In genomic region chr1:203615182-203615581, GRCh38 we compare ENCODE assay signal across 19 cellular contexts. TPM values are rescaled to one million over a fixed set of nuclear protein-coding genes. Genes with fewer than 3 reads are reported as not detected.
DNase-seq lines count a peak whose midpoint lies in the region; ATAC-seq, FAIRE-seq and TF ChIP-seq lines count a peak whose summit lies in the region.
"Had no signal": no experiment of that assay in that cellular context is flagged by ENCODE, and none has a peak within 500 bp of the region (broad histone marks: within the 10 kb centered on the region; RNA-seq: fewer than 3 reads in every experiment).

No MANE protein-coding gene starts in this region.

- DNase-seq in Right ventricle myocardium superior (no peak), left cardiac atrium (no peak), D721Med (ENCODE audit: insufficient read length, low spot score) (no peak), Karpas-422 (peak; percentile 14), esophagus muscularis mucosa (ENCODE audit: extremely low spot score) (no peak), AG20443 (ENCODE audit: low spot score) (no peak)
- no peak for DNase-seq in activated naive CD4-positive, alpha-beta T cell treated with anti-CD3 and anti-CD28 coated beads, Interleukin-2, amount 50 U/mL, for 72 hours (ENCODE audit: low spot score in 2 of 2)
- DNase-seq: ACHN; C1 segment of cervical spinal cord; Calu3; CD4-positive, alpha-beta T cell; DMS79; EL; H9 had no signal

- H3K9me3 ChIP-seq in Karpas-422 (ENCODE audit: low read length) (no peaks in the 10 kb centered on the region), gastroesophageal sphincter (no peaks in the 10 kb centered on the region), esophagus muscularis mucosa (no peaks in the 10 kb centered on the region)

- 36 to 45% methylated on average over 2 of the region's 2 CpGs for WGBS in gastroesophageal sphincter (ENCODE audit: low coverage in 1 of 2), 2 donors
- WGBS in esophagus muscularis mucosa = 67% methylated on average over 2 of the region's 2 CpGs

- no peaks in the 10 kb centered on the region for H3K9me2 ChIP-seq in Karpas-422 (replicated peaks; ENCODE audit: insufficient read depth, low read length)

- H3K27me3 ChIP-seq in Karpas-422 (ENCODE audit: low read length) (no peaks in the 10 kb centered on the region), gastroesophageal sphincter (no peaks in the 10 kb centered on the region), esophagus muscularis mucosa (no peaks in the 10 kb centered on the region)

- no peak overlapping the region for H3K9ac ChIP-seq in Karpas-422 (ENCODE audit: low read length)

- H3K9me3 Mint-ChIP-seq in activated naive CD4-positive, alpha-beta T cell treated with anti-CD3 and anti-CD28 coated beads, Interleukin-2, amount 50 U/mL, for 72 hours = no peaks in the 10 kb centered on the region
- H3K9me3 Mint-ChIP-seq: CD4-positive, alpha-beta T cell; GM23338 had no signal

- ATAC-seq in Right ventricle myocardium superior (ENCODE audit: poor library complexity) (peak; percentile 58), left cardiac atrium (no peak), gastroesophageal sphincter (no peak)
- no peak for ATAC-seq in activated naive CD4-positive, alpha-beta T cell treated with anti-CD3 and anti-CD28 coated beads, Interleukin-2, amount 50 U/mL, for 72 hours
- ATAC-seq: GM23338 had no signal

- H3K4me1 ChIP-seq in Karpas-422 (ENCODE audit: low read length) = no peaks in the 10 kb centered on the region
- H3K4me1 ChIP-seq in gastroesophageal sphincter = peaks cover 0 to 4% (median 0%) of the 10 kb centered on the region in 3 donors
- H3K4me1 ChIP-seq in esophagus muscularis mucosa = peaks cover 0 to under 1% (median under 1%) of the 10 kb centered on the region in 4 donors

- H4K20me1 ChIP-seq in Karpas-422 (ENCODE audit: insufficient read depth, low read depth, low read length) = no peaks in the 10 kb centered on the region

- FAIRE-seq in D721Med (lab: Jason Lieb, UNC) = no peak
- FAIRE-seq: G401.6, GM12891 had no signal

- no peak overlapping the region for H3K4me2 ChIP-seq in Karpas-422 (ENCODE audit: low read depth, low read length, poor library complexity, severe bottlenecking)
- H3K4me2 ChIP-seq: GM23338 had no signal

- H3K36me3 ChIP-seq in Karpas-422 (ENCODE audit: insufficient read depth, low read length) (no peaks in the 10 kb centered on the region), gastroesophageal sphincter (no peaks in the 10 kb centered on the region), esophagus muscularis mucosa (no peaks in the 10 kb centered on the region)

- no peaks in the 10 kb centered on the region for H3K79me2 ChIP-seq in Karpas-422 (ENCODE audit: low read length)

- H3K4me3 ChIP-seq in Karpas-422 (ENCODE audit: low read length) (no peak overlapping the region), gastroesophageal sphincter (no peak overlapping the region), esophagus muscularis mucosa (no peak overlapping the region)
- H3K4me3 ChIP-seq: GM23338 had no signal

- no peak for TF ChIP-seq POLR2A in gastroesophageal sphincter (IDR thresholded peaks at IDR 0.05)
- no peak for TF ChIP-seq POLR2A in esophagus muscularis mucosa (IDR thresholded peaks at IDR 0.05; ENCODE audit: low read depth)

- H2AFZ ChIP-seq in Karpas-422 (ENCODE audit: low read length) = no peak overlapping the region
- H2AFZ ChIP-seq: GM23338 had no signal

- H3K27ac ChIP-seq in Karpas-422 (ENCODE audit: low read length) = no peak overlapping the region
- no peak overlapping the region for H3K27ac ChIP-seq in gastroesophageal sphincter
- H3K27ac ChIP-seq in esophagus muscularis mucosa (replicated peaks in 1 of 4) = no peak overlapping the region

- TF ChIP-seq EP300 in gastroesophageal sphincter (IDR thresholded peaks at IDR 0.05) (no peak), esophagus muscularis mucosa (IDR thresholded peaks at IDR 0.05) (no peak)

- peaks cover 0 to 7% of the 10 kb centered on the region in 2 donors for H3K36me3 Mint-ChIP-seq in activated naive CD4-positive, alpha-beta T cell treated with anti-CD3 and anti-CD28 coated beads, Interleukin-2, amount 50 U/mL, for 72 hours

- peak; percentile 5 for TF ChIP-seq CTCF in D721Med (IDR thresholded peaks at IDR 0.05; ENCODE audit: insufficient read depth, missing control alignments)
- peak in 3 of 4 experiments; percentile 8 to 24 (median 22) for TF ChIP-seq CTCF in gastroesophageal sphincter (IDR thresholded peaks at IDR 0.05)
- peak in 1 of 3 experiments; percentile 7 for TF ChIP-seq CTCF in esophagus muscularis mucosa (IDR thresholded peaks at IDR 0.05)

- H3K27ac Mint-ChIP-seq in activated naive CD4-positive, alpha-beta T cell treated with anti-CD3 and anti-CD28 coated beads, Interleukin-2, amount 50 U/mL, for 72 hours = no peak overlapping the region
- H3K27ac Mint-ChIP-seq: B cell; CD4-positive, alpha-beta T cell; GM23338; H9 had no signal

- intact Hi-C loops in Right ventricle myocardium superior (cut with DNase I) (no loop called here), left cardiac atrium (cut with DNase I) (loop anchor here (5.0 kb wide), 2 partner anchors 108 to 113 kb away; no protein-coding TSS in a partner anchor), esophagus muscularis mucosa (cut with DNase I) (no loop called here)

RNA-seq across cellular contexts. Expression of gene ATP2B4, which starts 11.4 kb away (rescaled TPM):
- total RNA-seq in Right ventricle myocardium superior = 62.9 TPM
- 100 to 1,000 TPM in 1 of 2 donors, 10 to 100 TPM in 1; 81.4 to 102 TPM for total RNA-seq in left cardiac atrium
- 2.5 and 2.7 TPM in 2 replicates for total RNA-seq in Karpas-422 (2014; rRNA removed; shearing (Covaris generic); ENCODE audit: low replicate concordance)
- total RNA-seq in gastroesophageal sphincter = 100 to 1,000 TPM; 211 to 454 (median 257) TPM
- 100 to 1,000 TPM; 177 to 395 (median 260) TPM for total RNA-seq in esophagus muscularis mucosa
- total RNA-seq in activated naive CD4-positive, alpha-beta T cell treated with anti-CD3 and anti-CD28 coated beads, Interleukin-2, amount 50 U/mL, for 72 hours = 10 to 100 TPM; 12.2 to 56.1 TPM

Comparison
In these comparisons a context has a peak if more than half of its experiments do, and no peak if none do; other contexts are left out.
1. intact Hi-C loops: an anchor here in left cardiac atrium (5.0 kb wide); none called in Right ventricle myocardium superior and esophagus muscularis mucosa.